ENCODE assay signal across 16 cellular contexts in genomic region chr13:75596657-75597182, GRCh38. TPM values are rescaled to one million over a fixed set of nuclear protein-coding genes. Genes with fewer than 3 reads are reported as not detected.
DNase-seq lines count a peak whose midpoint lies in the region; ATAC-seq and TF ChIP-seq lines count a peak whose summit lies in the region.
"Had no signal": no experiment of that assay in that cellular context is flagged by ENCODE, and none has a peak within 500 bp of the region (broad histone marks: within the 10 kb centered on the region; RNA-seq: fewer than 3 reads in every experiment).

No MANE protein-coding gene starts in this region.

- H3K4me3 Mint-ChIP-seq in activated T-cell treated with anti-CD3 and anti-CD28 coated beads, Interleukin-2, amount 50 U/mL, for 72 hours = no peak overlapping the region
- H3K4me3 Mint-ChIP-seq in T-helper 17 cell = no peak overlapping the region
- H3K4me3 Mint-ChIP-seq in nephron = no peak overlapping the region
- H3K4me3 Mint-ChIP-seq: CD8-positive, alpha-beta memory T cell had no signal

- no peak overlapping the region for H3K27ac ChIP-seq in GM23248
- H3K27ac ChIP-seq: 22Rv1, A549 had no signal

- peaks cover 2 to 20% of the 10 kb centered on the region in 2 donors for H3K36me3 Mint-ChIP-seq in activated T-cell treated with anti-CD3 and anti-CD28 coated beads, Interleukin-2, amount 50 U/mL, for 72 hours (ENCODE audit: insufficient read depth in 2 of 2)
- H3K36me3 Mint-ChIP-seq in T-helper 17 cell (ENCODE audit: low read depth) (peaks cover 8% of the 10 kb centered on the region), nephron (ENCODE audit: low read depth) (peaks cover 19% of the 10 kb centered on the region)

- no peaks in the 10 kb centered on the region for H3K4me1 Mint-ChIP-seq in activated T-cell treated with anti-CD3 and anti-CD28 coated beads, Interleukin-2, amount 50 U/mL, for 72 hours (ENCODE audit: low read depth)
- H3K4me1 Mint-ChIP-seq in T-helper 17 cell (peaks cover 5% of the 10 kb centered on the region), nephron (peaks cover 27% of the 10 kb centered on the region)
- H3K4me1 Mint-ChIP-seq: CD8-positive, alpha-beta memory T cell had no signal

- H3K27ac Mint-ChIP-seq in activated T-cell treated with anti-CD3 and anti-CD28 coated beads, Interleukin-2, amount 50 U/mL, for 72 hours = peak overlapping the region; percentile 87
- H3K27ac Mint-ChIP-seq in T-helper 17 cell (peak overlapping the region; percentile 70), nephron (peak overlapping the region; percentile 70 to 76 (median 71))
- H3K27ac Mint-ChIP-seq: CD4-positive, CD25-positive, alpha-beta regulatory T cell had no signal

- WGBS in GM23248 (ENCODE audit: low coverage in 1 of 2, low lambda C conversion rate in 2 of 2, missing lambda C conversion rate in 2 of 2), 2 experiments = 95 to 100% methylated on average over 1 of the region's 1 CpG

- H3F3A ChIP-seq in GM23248 (ENCODE audit: insufficient read depth) = no peaks in the 10 kb centered on the region

- in situ Hi-C loops in GM23248 (cut with MboI) = no loop called here

- no peaks in the 10 kb centered on the region for H3K27me3 Mint-ChIP-seq in activated T-cell treated with anti-CD3 and anti-CD28 coated beads, Interleukin-2, amount 50 U/mL, for 72 hours (ENCODE audit: low read depth)
- H3K27me3 Mint-ChIP-seq in T-helper 17 cell (no peaks in the 10 kb centered on the region), nephron (ENCODE audit: low read depth) (no peaks in the 10 kb centered on the region)
- H3K27me3 Mint-ChIP-seq: CD4-positive, CD25-positive, alpha-beta regulatory T cell had no signal

- no peaks in the 10 kb centered on the region for H3K9me2 ChIP-seq in GM23248 (ENCODE audit: insufficient read depth)

- H3K79me2 ChIP-seq in GM23248 (ENCODE audit: insufficient read depth) = no peaks in the 10 kb centered on the region

- no peak for ATAC-seq in activated T-cell treated with anti-CD3 and anti-CD28 coated beads, Interleukin-2, amount 50 U/mL, for 72 hours (replicated peaks in 1 of 2)
- ATAC-seq in T-helper 17 cell = no peak
- ATAC-seq in GM21619 (IDR thresholded peaks at IDR 0.05; ENCODE audit: unreplicated experiment) = no peak
- ATAC-seq: A549 had no signal

- H2AFZ ChIP-seq in GM23248 = no peak overlapping the region

- peaks cover 5% of the 10 kb centered on the region; the same call in 1 of the 2 replicates for H3K4me1 ChIP-seq in GM23248 (ENCODE audit: insufficient read depth)
- H3K4me1 ChIP-seq: A549, BE2C, Caco-2 had no signal

- no peaks in the 10 kb centered on the region for H4K20me1 ChIP-seq in GM23248 (ENCODE audit: insufficient read depth)

- H3K9ac ChIP-seq in GM23248 = no peak overlapping the region

- H3K27me3 ChIP-seq in GM23248 (replicated peaks; ENCODE audit: insufficient read depth) = no peaks in the 10 kb centered on the region
- H3K27me3 ChIP-seq: BE2C had no signal

- H3K9me3 Mint-ChIP-seq in activated T-cell treated with anti-CD3 and anti-CD28 coated beads, Interleukin-2, amount 50 U/mL, for 72 hours = no peaks in the 10 kb centered on the region
- no peaks in the 10 kb centered on the region for H3K9me3 Mint-ChIP-seq in nephron
- H3K9me3 Mint-ChIP-seq: CD4-positive, CD25-positive, alpha-beta regulatory T cell; CD8-positive, alpha-beta memory T cell had no signal

- no peak for TF ChIP-seq CTCF in nephron (IDR thresholded peaks at IDR 0.05; ENCODE audit: unreplicated experiment in 3 of 3)

- H3K4me3 ChIP-seq in GM23248 = no peak overlapping the region
- H3K4me3 ChIP-seq: A549, HAP-1 had no signal

- no peaks in the 10 kb centered on the region for H3K9me3 ChIP-seq in T-helper 17 cell (ENCODE audit: control insufficient read depth, low read length, poor library complexity, severe bottlenecking)
- H3K9me3 ChIP-seq in GM23248 (ENCODE audit: low read depth) = no peaks in the 10 kb centered on the region
- H3K9me3 ChIP-seq: A549, BE2C, Caco-2, HAP-1 had no signal

- peaks cover 9% of the 10 kb centered on the region; the same call in 1 of the 2 replicates for H3K36me3 ChIP-seq in GM23248 (ENCODE audit: low read depth)

- DNase-seq in activated T-cell treated with anti-CD3 and anti-CD28 coated beads, Interleukin-2, amount 50 U/mL, for 72 hours = no peak
- no peak for DNase-seq in activated T-cell treated with anti-CD3 and anti-CD28 coated beads, Interleukin-2, amount 50 U/mL, for 1 hour
- DNase-seq in T-helper 17 cell (no peak), GM23248 (no peak), COLO668 (lab: John Stamatoyannopoulos, UW; ENCODE audit: unreplicated experiment) (no peak)
- DNase-seq: BE2C; C1 segment of cervical spinal cord; Caco-2; CD4-positive, CD25-positive, alpha-beta regulatory T cell; CD8-positive, alpha-beta memory T cell; GDM1 had no signal

- no peak overlapping the region for H3K4me2 ChIP-seq in GM23248 (ENCODE audit: unreplicated experiment)
- H3K4me2 ChIP-seq: A549 had no signal

RNA-seq across cellular contexts. Expression of gene LMO7, which starts 39.4 kb away (rescaled TPM):
- 10 to 100 TPM; 12.1 to 14.6 TPM for total RNA-seq in activated T-cell treated with anti-CD3 and anti-CD28 coated beads, Interleukin-2, amount 50 U/mL, for 72 hours
- total RNA-seq in T-helper 17 cell = 10 to 100 TPM; 10.2 to 12.3 TPM
- 269 and 318 TPM in 2 replicates for total RNA-seq in GM23248 (2014; rRNA removed; shearing (Covaris generic))
- 276 and 288 TPM in 2 replicates for polyA plus RNA-seq in GM23248 (2016; fragmentation: Nextera tagmentation; extraction: Ambion mirVana)

RNA-seq across cellular contexts. Expression of gene UCHL3, which starts 47.1 kb away (rescaled TPM):
- total RNA-seq in activated T-cell treated with anti-CD3 and anti-CD28 coated beads, Interleukin-2, amount 50 U/mL, for 72 hours = 10 to 100 TPM; 30.8 to 32.3 TPM
- 10 to 100 TPM; 18.2 to 27.3 TPM for total RNA-seq in T-helper 17 cell
- 42.8 and 46.7 TPM in 2 replicates for total RNA-seq in GM23248 (2014; rRNA removed; shearing (Covaris generic))
- polyA plus RNA-seq in GM23248 (2016; fragmentation: Nextera tagmentation; extraction: Ambion mirVana) = 116 and 118 TPM in 2 replicates

RNA-seq across cellular contexts. Expression of gene COMMD6, which starts 59.1 kb away (rescaled TPM):
- 100 to 1,000 TPM; 125 to 128 TPM for total RNA-seq in activated T-cell treated with anti-CD3 and anti-CD28 coated beads, Interleukin-2, amount 50 U/mL, for 72 hours
- total RNA-seq in T-helper 17 cell = 100 to 1,000 TPM; 192 to 215 TPM
- total RNA-seq in GM23248 (2014; rRNA removed; shearing (Covaris generic)) = 79.3 and 100 TPM in 2 replicates
- 361 and 364 TPM in 2 replicates for polyA plus RNA-seq in GM23248 (2016; fragmentation: Nextera tagmentation; extraction: Ambion mirVana)

Comparison
In these comparisons a context has a peak if more than half of its experiments do, and no peak if none do; other contexts are left out.
1. RNA of gene LMO7, which starts 39.4 kb away (total RNA-seq): 269 to 318 TPM in GM23248; 12.1 to 14.6 TPM in activated T-cell treated with anti-CD3 and anti-CD28 coated beads, Interleukin-2, amount 50 U/mL, for 72 hours and 10.2 to 12.3 TPM in T-helper 17 cell; every median in the first group is over 10 times any median in the second.
2. Peak in every context shown above with its lines, with median percentiles within 50 percentile points of each other: H3K27ac Mint-ChIP-seq.